ENCODE assay signal across 8 cellular contexts in genomic region chr5:177006265-177006972, GRCh38. TPM values are rescaled to one million over a fixed set of nuclear protein-coding genes. Genes with fewer than 3 reads are reported as not detected.
DNase-seq lines count a peak whose midpoint lies in the region; ATAC-seq and TF ChIP-seq lines count a peak whose summit lies in the region.

Gene UIMC1 (minus strand): TSS chr5:177006779. CDS start chr5:176982615, 24,164 bp downstream.

- peak within 1 kb of the TSS; percentile 67 to 94 (median 83) for H3K4me2 ChIP-seq in BLaER1 treated with 17β-estradiol and CSF1 and Interleukin-3, amounts not matched to agents 10 nM and 100 nM

- peak; percentile 54 for DNase-seq in NCI-H82 treated with DMSO at 0.1 percent for 48 hours (lab: John Stamatoyannopoulos, UW; ENCODE audit: unreplicated experiment)
- peak; percentile 94 for DNase-seq in activated CD4-positive, alpha-beta memory T cell treated with anti-CD3 and anti-CD28 coated beads for 36 hours
- peak; percentile 84 to 96 for DNase-seq in dermis microvascular lymphatic vessel endothelial cell (ENCODE audit: low read depth in 2 of 2)
- peak; percentile 92 for DNase-seq in stimulated activated CD4-positive, alpha-beta T cell treated with anti-CD3 and anti-CD28 coated beads, Interleukin-4, amount 100 ng/mL, for 1 hour

- TF ChIP-seq RAD21 in liver (IDR thresholded peaks at IDR 0.05), result no peak

- H3K4me3 Mint-ChIP-seq in activated CD4-positive, alpha-beta memory T cell treated with anti-CD3 and anti-CD28 coated beads for 36 hours, result peak within 1 kb of the TSS; percentile 91

- peak within 1 kb of the TSS; percentile 91 to 98 (median 95) for H3K9ac ChIP-seq in BLaER1 treated with 17β-estradiol and CSF1 and Interleukin-3, amounts not matched to agents 10 nM and 100 nM
- peak within 1 kb of the TSS; percentile 73 to 81 for H3K9ac ChIP-seq in liver (ENCODE audit: low read depth in 1 of 2, low read length in 2 of 2)

- H3K36me3 ChIP-seq in BLaER1 treated with 17β-estradiol and CSF1 and Interleukin-3, amounts not matched to agents 10 nM and 100 nM, result peaks cover 0 to 32% (median 17%) of the 10 kb centered on the region in 11 experiments; a peak in 19 of 22 replicates
- H3K36me3 ChIP-seq in liver (ENCODE audit: control insufficient read depth in 4 of 4, insufficient read depth in 3 of 4, low read depth in 1 of 4, low read length in 3 of 4), result peaks cover 0 to 3% (median 0%) of the 10 kb centered on the region in 4 donors

- H3K27me3 ChIP-seq in BLaER1 treated with 17β-estradiol and CSF1 and Interleukin-3, amounts not matched to agents 10 nM and 100 nM, result no peaks in the 10 kb centered on the region
- no peaks in the 10 kb centered on the region for H3K27me3 ChIP-seq in liver (ENCODE audit: control insufficient read depth in 4 of 4, insufficient read depth in 4 of 4, low read length in 3 of 4)

- peak; percentile 74 for ATAC-seq in GM19395 (IDR thresholded peaks at IDR 0.05; ENCODE audit: unreplicated experiment)
- peak; percentile 36 for ATAC-seq in HG03558 (IDR thresholded peaks at IDR 0.05; ENCODE audit: extremely low read depth, unreplicated experiment)

- H3K4me1 Mint-ChIP-seq in activated CD4-positive, alpha-beta memory T cell treated with anti-CD3 and anti-CD28 coated beads for 36 hours (ENCODE audit: low read depth), result peaks cover 23% of the 10 kb centered on the region

- H3K27ac Mint-ChIP-seq in activated CD4-positive, alpha-beta memory T cell treated with anti-CD3 and anti-CD28 coated beads for 36 hours, result peak within 1 kb of the TSS; percentile 93

- intact Hi-C loops in activated CD4-positive, alpha-beta memory T cell treated with anti-CD3 and anti-CD28 coated beads for 36 hours (cut with micrococcal nuclease), result loop anchor here (1.0 to 5.0 kb wide), 3 partner anchors 16 to 619 kb away; partner anchors contain the start of genes HIGD2A, NOP16, RNF44 and ZNF346

- TF ChIP-seq CTCF in liver (IDR thresholded peaks at IDR 0.05; ENCODE audit: low read depth, low read length, missing input control), result no peak

- no peaks in the 10 kb centered on the region for H3K9me3 Mint-ChIP-seq in activated CD4-positive, alpha-beta memory T cell treated with anti-CD3 and anti-CD28 coated beads for 36 hours

- peaks cover 38 to 49% (median 45%) of the 10 kb centered on the region in 11 experiments for H4K20me1 ChIP-seq in BLaER1 treated with 17β-estradiol and CSF1 and Interleukin-3, amounts not matched to agents 10 nM and 100 nM

- H3K9me3 ChIP-seq in BLaER1 treated with 17β-estradiol and CSF1 and Interleukin-3, amounts not matched to agents 10 nM and 100 nM (replicated peaks in 1 of 11), result peaks cover 0 to 10% (median 0%) of the 10 kb centered on the region in 11 experiments; a peak in 3 of 22 replicates
- H3K9me3 ChIP-seq in liver (ENCODE audit: control insufficient read depth in 4 of 4, low read length in 3 of 4), result no peaks in the 10 kb centered on the region

- POLR2A ChIA-PET in activated CD4-positive, alpha-beta memory T cell treated with anti-CD3 and anti-CD28 coated beads for 36 hours (lab: Charles Lee), result interaction anchor here (0.6 to 2.4 kb wide), 5 partner anchors 9 to 66 kb away, joined by 3 to 14 read pairs (median 4); partner anchors contain the start of gene ZNF346

- CTCF ChIA-PET in activated CD4-positive, alpha-beta memory T cell treated with anti-CD3 and anti-CD28 coated beads for 36 hours (lab: Charles Lee), result interaction anchor here (0.9 to 2.4 kb wide), 8 partner anchors 9 to 359 kb away, joined by 3 to 15 read pairs (median 6); partner anchors contain the start of genes TSPAN17 and ZNF346

- H3K36me3 Mint-ChIP-seq in activated CD4-positive, alpha-beta memory T cell treated with anti-CD3 and anti-CD28 coated beads for 36 hours, result peaks cover 9% of the 10 kb centered on the region

- H3K27me3 Mint-ChIP-seq in activated CD4-positive, alpha-beta memory T cell treated with anti-CD3 and anti-CD28 coated beads for 36 hours, result no peaks in the 10 kb centered on the region

- H3K4me3 ChIP-seq in BLaER1 treated with 17β-estradiol and CSF1 and Interleukin-3, amounts not matched to agents 10 nM and 100 nM, result peak within 1 kb of the TSS; percentile 74 to 97 (median 91)
- peak within 1 kb of the TSS; percentile 79 to 93 (median 90) for H3K4me3 ChIP-seq in liver (ENCODE audit: low read depth in 1 of 3, low read length in 3 of 3)

- H3K27ac ChIP-seq in BLaER1 treated with 17β-estradiol and CSF1 and Interleukin-3, amounts not matched to agents 10 nM and 100 nM, result peak within 1 kb of the TSS; percentile 88 to 97 (median 94)
- H3K27ac ChIP-seq in liver (ENCODE audit: low read depth in 1 of 2, low read length in 2 of 2), result peak within 1 kb of the TSS; percentile 92

- WGBS in liver, result under 1% methylated on average over 83 of the region's 83 CpGs

- H3K4me1 ChIP-seq in BLaER1 treated with 17β-estradiol and CSF1 and Interleukin-3, amounts not matched to agents 10 nM and 100 nM, result peaks cover 19 to 24% (median 22%) of the 10 kb centered on the region in 10 experiments
- peaks cover 3 to 16% (median 12%) of the 10 kb centered on the region in 4 donors for H3K4me1 ChIP-seq in liver (ENCODE audit: control insufficient read depth in 4 of 4, insufficient read depth in 4 of 4, low read length in 3 of 4)

TF ChIP-seq in liver, 16 proteins besides CTCF, POLR2A, EP300 and RAD21:
- TF ChIP-seq GABPA (IDR thresholded peaks at IDR 0.05 in 1 of 2, conservative IDR thresholded peaks at IDR 0.05 in 1 of 2) (peak in 1 of 2 donors; percentile 19), RXRA (IDR thresholded peaks at IDR 0.05) (peak in 1 of 2 donors; percentile 18), TAF1 (conservative IDR thresholded peaks at IDR 0.05) (peak; percentile 28), YY1 (IDR thresholded peaks at IDR 0.05) (peak; percentile 73), SP1 (IDR thresholded peaks at IDR 0.05) (peak; percentile 46), REST (IDR thresholded peaks at IDR 0.05) (peak; percentile 33), JUND (IDR thresholded peaks at IDR 0.05) (no peak), NR2F2 (IDR thresholded peaks at IDR 0.05) (no peak), ATF3 (IDR thresholded peaks at IDR 0.05) (no peak), FOXA1 (IDR thresholded peaks at IDR 0.05) (no peak), HNF4A (conservative IDR thresholded peaks at IDR 0.05) (peak in 1 of 2 donors; percentile 34)

RNA-seq across cellular contexts. Expression of gene UIMC1, which starts in this region (rescaled TPM):
- 10 to 100 TPM; 52.9 to 53.5 TPM for total RNA-seq in activated CD4-positive, alpha-beta memory T cell treated with anti-CD3 and anti-CD28 coated beads for 36 hours
- total RNA-seq in dermis microvascular lymphatic vessel endothelial cell, result 30.6 and 30.7 TPM in 2 replicates
- 10 to 100 TPM; 16.3 to 26.0 TPM for total RNA-seq in liver
- polyA plus RNA-seq in liver, result 1 to 10 TPM; 5.9 to 7.1 TPM

Comparison
In these comparisons a context has a peak if more than half of its experiments do, and no peak if none do; other contexts are left out.
1. Peak in every context shown above with its lines: DNase-seq, ATAC-seq, H3K4me3 ChIP-seq and H3K27ac ChIP-seq.